Comparison of ENCODE assay signal across 3 cellular contexts in genomic region chr20:16481977-16482376, GRCh38.
TF ChIP-seq lines count a peak whose summit lies in the region.

No MANE protein-coding gene starts in this region.

TF ChIP-seq in HepG2, 621 proteins besides CTCF, POLR2A, EP300 and RAD21:
- peak; percentile 32 to 45; a peak in 2 of 4 replicates for TF ChIP-seq MAFK (conservative IDR thresholded peaks at IDR 0.05 in 1 of 2, IDR thresholded peaks at IDR 0.05 in 1 of 2; ENCODE audit: low read length in 2 of 2)
- no peak for TF ChIP-seq ZBTB3 (CRISPR knock-in tag; IDR thresholded peaks at IDR 0.05; ENCODE audit: borderline replicate concordance, low read depth)

TF ChIP-seq in A549, 52 proteins besides CTCF, POLR2A, EP300 and RAD21:
- TF ChIP-seq TFCP2L1 (CRISPR knock-in tag; IDR thresholded peaks at IDR 0.05) (no peak), MAFK (IDR thresholded peaks at IDR 0.05; ENCODE audit: partially characterized antibody) (peak; percentile 44)

TF ChIP-seq in K562, 482 proteins besides CTCF, POLR2A, EP300 and RAD21:
- TF ChIP-seq ZNF316 (IDR thresholded peaks at IDR 0.05) = peak; percentile 55
- TF ChIP-seq MAFG (tag; conservative IDR thresholded peaks at IDR 0.05) = peak; percentile 40; the same call in 1 of the 2 replicates
- peak; percentile 53; the same call in 1 of the 2 replicates for TF ChIP-seq C11orf30 (IDR thresholded peaks at IDR 0.05; ENCODE audit: low read depth)
- no peak for TF ChIP-seq ZNF77 (CRISPR knock-in tag; IDR thresholded peaks at IDR 0.05)
- no peak for TF ChIP-seq SMAD1 (IDR thresholded peaks at IDR 0.05; ENCODE audit: low read depth, low read length, partially characterized antibody)
TF ChIP-seq in K562: peak in this region for 3.
